Comparison of ENCODE assay signal across 16 cellular contexts in genomic region chr13:64958106-64958505, GRCh38.
A peak's percentile ranks its signal among the peaks of the same experiment; 100 is the strongest.
DNase-seq lines count a peak whose midpoint lies in the region; ATAC-seq and TF ChIP-seq lines count a peak whose summit lies in the region.
"Had no signal": no experiment of that assay in that cellular context is flagged by ENCODE, and none has a peak within 500 bp of the region (broad histone marks: within the 10 kb centered on the region; RNA-seq: fewer than 3 reads in every experiment).

No MANE protein-coding gene starts in this region.

- no peak for TF ChIP-seq CTCF in CD14-positive monocyte (IDR thresholded peaks at IDR 0.05)
- TF ChIP-seq CTCF in upper lobe of right lung (IDR thresholded peaks at IDR 0.05) = no peak

- H3K9me3 Mint-ChIP-seq in CD14-positive monocyte = peaks cover 8 to 33% (median 15%) of the 10 kb centered on the region in 7 donors
- H3K9me3 Mint-ChIP-seq: GM23338 had no signal

- H3K9me3 ChIP-seq in Karpas-422 (ENCODE audit: low read length) = peaks cover 3% of the 10 kb centered on the region; the same call in 1 of the 2 replicates
- H3K9me3 ChIP-seq in upper lobe of right lung = no peaks in the 10 kb centered on the region
- H3K9me3 ChIP-seq: BLaER1 had no signal

- no peaks in the 10 kb centered on the region for H3K9me2 ChIP-seq in Karpas-422 (replicated peaks; ENCODE audit: insufficient read depth, low read length)

- H3K4me2 ChIP-seq in Karpas-422 (ENCODE audit: low read depth, low read length, poor library complexity, severe bottlenecking) = no peak overlapping the region
- H3K4me2 ChIP-seq: BLaER1, GM23338 had no signal

- no peak overlapping the region for H3K4me3 ChIP-seq in Karpas-422 (ENCODE audit: low read length)
- H3K4me3 ChIP-seq in upper lobe of right lung = no peak overlapping the region
- H3K4me3 ChIP-seq: BLaER1, GM23338 had no signal

- no peak overlapping the region for H3K27ac Mint-ChIP-seq in CD14-positive monocyte
- H3K27ac Mint-ChIP-seq: B cell; CD4-positive, alpha-beta T cell; CD8-positive, alpha-beta memory T cell; GM23338; H9 had no signal

- no peaks in the 10 kb centered on the region for H3K36me3 ChIP-seq in Karpas-422 (ENCODE audit: insufficient read depth, low read length)
- H3K36me3 ChIP-seq in upper lobe of right lung = no peaks in the 10 kb centered on the region
- H3K36me3 ChIP-seq: BLaER1 had no signal

- H3K9ac ChIP-seq in Karpas-422 (ENCODE audit: low read length) = no peak overlapping the region
- H3K9ac ChIP-seq: BLaER1 had no signal

- no peaks in the 10 kb centered on the region for H3K36me3 Mint-ChIP-seq in CD14-positive monocyte
- H3K36me3 Mint-ChIP-seq: CD8-positive, alpha-beta memory T cell had no signal

- H3K27me3 ChIP-seq in Karpas-422 (ENCODE audit: low read length) = no peaks in the 10 kb centered on the region
- H3K27me3 ChIP-seq in upper lobe of right lung = no peaks in the 10 kb centered on the region
- H3K27me3 ChIP-seq: BLaER1 had no signal

- H2AFZ ChIP-seq in Karpas-422 (ENCODE audit: low read length) = peak overlapping the region; percentile 34; the same call in 1 of the 2 replicates
- H2AFZ ChIP-seq: GM23338 had no signal

- no peaks in the 10 kb centered on the region for H3K79me2 ChIP-seq in Karpas-422 (ENCODE audit: low read length)

- intact Hi-C loops in CD14-positive monocyte (cut with micrococcal nuclease) = no loop called here
- intact Hi-C loops in upper lobe of right lung (cut with DNase I) = no loop called here

- H3K27ac ChIP-seq in Karpas-422 (ENCODE audit: low read length) (no peak overlapping the region), upper lobe of right lung (no peak overlapping the region)
- H3K27ac ChIP-seq: BLaER1, C4-2B had no signal

- H3K4me3 Mint-ChIP-seq in CD14-positive monocyte = no peak overlapping the region
- H3K4me3 Mint-ChIP-seq: B cell; CD4-positive, alpha-beta T cell; CD8-positive, alpha-beta memory T cell; GM23338; H9 had no signal

- DNase-seq in CD14-positive monocyte (ENCODE audit: low spot score) (peak; percentile 42), Karpas-422 (no peak), UCSD-AML1 (lab: John Stamatoyannopoulos, UW; ENCODE audit: unreplicated experiment) (peak; percentile 3), upper lobe of right lung (no peak), T-helper 9 cell (no peak), ACHN (no peak)
- DNase-seq: CD4-positive, alpha-beta T cell; CD8-positive, alpha-beta memory T cell; DMS 273 treated with DMSO at 0.1 percent for 48 hours; DND-41; H9 had no signal

- in situ Hi-C loops in ACHN (cut with HindIII; ENCODE audit: low pct_ligation_motif_present, low pct_unique_long_range_greater_than_20kb, low sequenced_read_pairs) = no loop called here

- H3K4me1 ChIP-seq in Karpas-422 (ENCODE audit: low read length) (no peaks in the 10 kb centered on the region), upper lobe of right lung (no peaks in the 10 kb centered on the region)
- H3K4me1 ChIP-seq: BLaER1 had no signal

- H3K4me1 Mint-ChIP-seq in CD14-positive monocyte = no peaks in the 10 kb centered on the region
- H3K4me1 Mint-ChIP-seq: B cell; CD8-positive, alpha-beta memory T cell; GM23338; H9 had no signal

- H3K27me3 Mint-ChIP-seq in CD14-positive monocyte (ENCODE audit: low read depth in 3 of 3) = peaks cover 0 to 3% (median 0%) of the 10 kb centered on the region in 3 donors
- H3K27me3 Mint-ChIP-seq: B cell; CD4-positive, alpha-beta T cell; CD8-positive, alpha-beta memory T cell had no signal

- peak; percentile 25 for ATAC-seq in upper lobe of right lung
- ATAC-seq: GM23338, HCT116 had no signal

- no peaks in the 10 kb centered on the region for H4K20me1 ChIP-seq in Karpas-422 (ENCODE audit: insufficient read depth, low read depth, low read length)
- H4K20me1 ChIP-seq: BLaER1 had no signal

Comparison
In these comparisons a context has a peak if more than half of its experiments do, and no peak if none do; other contexts are left out.
1. DNase-seq: peak in CD14-positive monocyte (single experiment) and UCSD-AML1 (single experiment); none in Karpas-422 (single experiment), upper lobe of right lung (single experiment), T-helper 9 cell (single experiment) and ACHN (single experiment).